Comparison of ENCODE assay signal across 8 cellular contexts in the genomic region with DNA sequence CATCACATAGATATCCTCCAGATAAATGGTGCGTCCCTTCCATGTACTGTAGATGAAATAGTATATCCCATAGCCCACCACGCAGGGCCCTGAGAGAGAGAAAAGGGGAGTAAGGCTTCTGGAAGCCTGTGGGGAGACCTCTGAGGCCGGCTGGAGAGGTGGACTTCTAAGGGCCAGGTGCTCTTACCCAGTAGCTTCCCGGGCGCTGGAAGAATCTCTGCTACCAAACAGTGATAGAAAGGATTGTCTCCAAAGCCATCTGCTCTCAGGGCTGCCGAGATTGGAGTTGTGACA. TPM values are rescaled to one million over a fixed set of nuclear protein-coding genes. Genes with fewer than 3 reads are reported as not detected.
A peak's percentile ranks its signal among the peaks of the same experiment; 100 is the strongest.
DNase-seq lines count a peak whose midpoint lies in the region; ATAC-seq, FAIRE-seq and TF ChIP-seq lines count a peak whose summit lies in the region.

No MANE protein-coding gene starts in this region.

- peaks cover 3% of the 10 kb centered on the region for H3K4me1 ChIP-seq in GM12878 (ENCODE audit: control insufficient read depth, insufficient read depth, low read length)
- peaks cover 13 to 58% (median 44%) of the 10 kb centered on the region in 4 donors for H3K4me1 ChIP-seq in liver (ENCODE audit: control insufficient read depth in 4 of 4, insufficient read depth in 4 of 4, low read length in 3 of 4)
- H3K4me1 ChIP-seq in thyroid gland: peaks cover 5 to 12% of the 10 kb centered on the region in 2 donors

- intact Hi-C loops in activated CD4-positive, alpha-beta T cell treated with anti-CD3 and anti-CD28 coated beads, Interleukin-2, amount 10 ng/mL, durations not matched to agents 24 days and 14 days (cut with micrococcal nuclease): loop anchor here (1.0 kb wide), 1 partner anchor 61 kb away; a partner anchor contains a TSS
- intact Hi-C loops in GM12878 (cut with micrococcal nuclease; ENCODE audit: unreplicated experiment): no loop called here
- intact Hi-C loops in thyroid gland (cut with DNase I): no loop called here

- H3K9ac ChIP-seq in GM12878 (ENCODE audit: control insufficient read depth, insufficient read depth, low read length) (peak overlapping the region; percentile 95), liver (ENCODE audit: low read depth in 1 of 2, low read length in 2 of 2) (peak overlapping the region; percentile 85 to 92)

- CTCF ChIA-PET in GM12878 (lab: Yijun Ruan, JAX): interaction anchor here (0.6 to 2.6 kb wide), 6 partner anchors 13 to 271 kb away, joined by 3 to 38 read pairs (median 4); a partner anchor contains a TSS

- peak overlapping the region; percentile 100 for H3K4me3 ChIP-seq in GM12878
- H3K4me3 ChIP-seq in liver (ENCODE audit: low read depth in 1 of 3, low read length in 3 of 3): peak overlapping the region; percentile 88 to 93 (median 92)
- peak overlapping the region; percentile 68 to 91 (median 79) for H3K4me3 ChIP-seq in thyroid gland (replicated peaks in 1 of 3)

- peaks cover 1% of the 10 kb centered on the region for H3K27me3 Mint-ChIP-seq in activated CD4-positive, alpha-beta T cell treated with anti-CD3 and anti-CD28 coated beads, Interleukin-2, amount 10 ng/mL, durations not matched to agents 24 days and 14 days

- H3K36me3 Mint-ChIP-seq in activated CD4-positive, alpha-beta T cell treated with anti-CD3 and anti-CD28 coated beads, Interleukin-2, amount 10 ng/mL, durations not matched to agents 24 days and 14 days (ENCODE audit: low read depth): peaks cover 5% of the 10 kb centered on the region

- TF ChIP-seq POLR2A in GM12878 (IDR thresholded peaks at IDR 0.05; ENCODE audit: low read depth, low read length) (no peak), thyroid gland (IDR thresholded peaks at IDR 0.05) (no peak)

- TF ChIP-seq CTCF in GM12878 (IDR thresholded peaks at IDR 0.05 in 2 of 3, conservative IDR thresholded peaks at IDR 0.05 in 1 of 3; ENCODE audit: control insufficient read depth in 2 of 3, extremely low read depth in 1 of 3, insufficient read depth in 1 of 3, low read depth in 3 of 3, low read length in 3 of 3) (no peak), liver (IDR thresholded peaks at IDR 0.05; ENCODE audit: low read depth, low read length, missing input control) (no peak), thyroid gland (IDR thresholded peaks at IDR 0.05) (no peak)

- no peaks in the 10 kb centered on the region for H4K20me1 ChIP-seq in GM12878 (ENCODE audit: control insufficient read depth, insufficient read depth)

- H3K27me3 ChIP-seq in GM12878 (replicated peaks in 1 of 2; ENCODE audit: control insufficient read depth in 2 of 2, insufficient read depth in 2 of 2, low read length in 1 of 2) (no peaks in the 10 kb centered on the region), liver (ENCODE audit: control insufficient read depth in 4 of 4, insufficient read depth in 4 of 4, low read length in 3 of 4) (no peaks in the 10 kb centered on the region), thyroid gland (no peaks in the 10 kb centered on the region)

- H3K9me3 ChIP-seq in GM12878 (replicated peaks; ENCODE audit: control insufficient read depth, insufficient read depth, low read length) (no peaks in the 10 kb centered on the region), liver (ENCODE audit: control insufficient read depth in 4 of 4, low read length in 3 of 4) (no peaks in the 10 kb centered on the region), thyroid gland (no peaks in the 10 kb centered on the region)

- DNase-seq in activated CD4-positive, alpha-beta T cell treated with anti-CD3 and anti-CD28 coated beads, Interleukin-2, amount 10 ng/mL, durations not matched to agents 24 days and 14 days: no peak
- DNase-seq in activated CD4-positive, alpha-beta T cell treated with anti-CD3 and anti-CD28 coated beads, Interleukin-2, amount 50 U/mL, for 1 hour: no peak
- DNase-seq in GM12878 (ENCODE audit: low read depth, low spot score) (no peak), thyroid gland (no peak), NCI-H2107 (lab: John Stamatoyannopoulos, UW) (no peak)

- H3K9me3 Mint-ChIP-seq in activated CD4-positive, alpha-beta T cell treated with anti-CD3 and anti-CD28 coated beads, Interleukin-2, amount 10 ng/mL, durations not matched to agents 24 days and 14 days: no peaks in the 10 kb centered on the region

- H3K4me2 ChIP-seq in GM12878 (ENCODE audit: control insufficient read depth, insufficient read depth): peak overlapping the region; percentile 81

- FAIRE-seq in GM12878 (lab: Jason Lieb, UNC): no peak

- H3K4me3 Mint-ChIP-seq in activated CD4-positive, alpha-beta T cell treated with anti-CD3 and anti-CD28 coated beads, Interleukin-2, amount 10 ng/mL, durations not matched to agents 24 days and 14 days: peak overlapping the region; percentile 91

- H3K79me2 ChIP-seq in GM12878 (ENCODE audit: control insufficient read depth, insufficient read depth, low read length): peaks cover 2% of the 10 kb centered on the region

- no peak overlapping the region for H3K27ac Mint-ChIP-seq in activated CD4-positive, alpha-beta T cell treated with anti-CD3 and anti-CD28 coated beads, Interleukin-2, amount 10 ng/mL, durations not matched to agents 24 days and 14 days

- TF ChIP-seq EP300 in GM12878 (IDR thresholded peaks at IDR 0.05; ENCODE audit: borderline replicate concordance in 1 of 2, control insufficient read depth in 1 of 2, low read depth in 2 of 2, low read length in 2 of 2): no peak

- in situ Hi-C loops in GM12878 (cut with MboI): no loop called here

- TF ChIP-seq RAD21 in GM12878 (IDR thresholded peaks at IDR 0.05; ENCODE audit: insufficient read depth, low read depth, low read length) (no peak), liver (IDR thresholded peaks at IDR 0.05) (no peak)

- H3K36me3 ChIP-seq in GM12878 (ENCODE audit: control insufficient read depth in 2 of 2, insufficient read depth in 2 of 2, low read length in 1 of 2) (no peaks in the 10 kb centered on the region), liver (ENCODE audit: control insufficient read depth in 4 of 4, insufficient read depth in 3 of 4, low read depth in 1 of 4, low read length in 3 of 4) (peaks cover 0 to 1% (median 0%) of the 10 kb centered on the region in 4 donors), thyroid gland (no peaks in the 10 kb centered on the region)

- SMC1A ChIA-PET in GM12878 (lab: Charles Lee; ENCODE audit: uncharacterized antibody, unreplicated experiment): interaction anchor here (1.7 to 2.3 kb wide), 2 partner anchors 12 to 62 kb away, joined by 5 to 19 read pairs; a partner anchor contains a TSS

- peaks cover 10% of the 10 kb centered on the region for H3K4me1 Mint-ChIP-seq in activated CD4-positive, alpha-beta T cell treated with anti-CD3 and anti-CD28 coated beads, Interleukin-2, amount 10 ng/mL, durations not matched to agents 24 days and 14 days

- no peak for ATAC-seq in GM12878
- no peak for ATAC-seq in GM21526 (IDR thresholded peaks at IDR 0.05; ENCODE audit: low FRiP score, unreplicated experiment)
- no peak for ATAC-seq in HG02870 (IDR thresholded peaks at IDR 0.05; ENCODE audit: unreplicated experiment)

- no TSS peak for BruUV-seq in GM12878 (replicated peaks; lab: Mats Ljungman, UMichigan)

- RAD21 ChIA-PET in GM12878 (lab: Charles Lee; ENCODE audit: unreplicated experiment): interaction anchor here (0.9 to 3.0 kb wide), 4 partner anchors 12 to 61 kb away, joined by 4 to 21 read pairs (median 14); a partner anchor contains a TSS

- H3K27ac ChIP-seq in GM12878 (ENCODE audit: control insufficient read depth, insufficient read depth) (peak overlapping the region; percentile 69; the same call in 1 of the 2 replicates), liver (ENCODE audit: low read depth in 1 of 2, low read length in 2 of 2) (peak overlapping the region; percentile 85 to 99), thyroid gland (peak overlapping the region; percentile 95 to 97 (median 95))

- 1% methylated on average over 6 of the region's 6 CpGs for WGBS in GM12878 (ENCODE audit: insufficient coverage, insufficient replicate concordance, low lambda C conversion rate, missing lambda C conversion rate)
- 11% methylated on average over 6 of the region's 6 CpGs for WGBS in liver
- 25 to 28% methylated on average over 6 of the region's 6 CpGs for WGBS in thyroid gland, 2 donors

- POLR2A ChIA-PET in GM12878 (lab: Charles Lee): interaction anchor here (0.6 to 2.7 kb wide), 8 partner anchors 8 to 290 kb away, joined by 3 to 33 read pairs (median 8); a partner anchor contains a TSS

- H2AFZ ChIP-seq in GM12878 (ENCODE audit: control insufficient read depth, low read depth, low read length): peak overlapping the region; percentile 77; the same call in 1 of the 2 replicates

RNA-seq across cellular contexts. Expression of a gene that starts 0.7 kb away (rescaled TPM):
- 16.5 and 17.7 TPM in 2 replicates for total RNA-seq in activated CD4-positive, alpha-beta T cell treated with anti-CD3 and anti-CD28 coated beads, Interleukin-2, amount 10 ng/mL, durations not matched to agents 24 days and 14 days
- total RNA-seq in GM12878 (2013; cell fraction: nucleolus; rRNA removed): 14.1 and 16.1 TPM in 2 replicates
- total RNA-seq in GM12878 (2014; rRNA removed) (21.6 and 24.3 TPM in 2 replicates), GM12878 (2014; rRNA removed; fragmentation: Illumina TruSeq; extraction: Trizol) (26.8 and 33.3 TPM in 2 replicates), GM12878 (2021) (38.5 and 38.8 TPM in 2 replicates), liver (10 to 100 TPM; 25.9 to 53.8 TPM), thyroid gland (10 to 100 TPM; 59.5 to 74.2 (median 61.9) TPM)
- 35.6 TPM for polyA plus RNA-seq in GM12878 (2011; ENCODE audit: low read depth)
- polyA plus RNA-seq in GM12878 (2011; rRNA removed) (19.7 and 22.7 TPM in 2 replicates), GM12878 (2014; fragmentation: Illumina TruSeq; extraction: Trizol) (31.6 and 41.8 TPM in 2 replicates), GM12878 (2014; fragmentation: Nextera tagmentation; extraction: Ambion mirVana) (10 to 100 TPM; 14.6 to 31.5 TPM), GM12878 (2014; rRNA removed) (38.9 and 44.0 TPM in 2 replicates), GM12878 (2016; fragmentation: Nextera tagmentation; extraction: Ambion mirVana) (10 to 100 TPM; 21.4 to 23.8 TPM), liver (100 to 1,000 TPM; 158 to 181 TPM)
- 21.9 and 26.1 TPM in 2 replicates for polyA plus RNA-seq in GM12878 (2011; cell fraction: cytosol; rRNA removed)
- polyA plus RNA-seq in GM12878 (2011; cell fraction: nucleus; rRNA removed): 40.5 and 61.2 TPM in 2 replicates
- polyA plus RNA-seq in GM12878 (2012): 60.9 and 72.5 TPM in 2 replicates
- polyA minus RNA-seq in GM12878 (2011; rRNA and poly(A)+ RNA removed): 5.1 and 6.8 TPM in 2 replicates
- 3.8 and 4.9 TPM in 2 replicates for polyA minus RNA-seq in GM12878 (2011; cell fraction: cytosol; rRNA and poly(A)+ RNA removed)
- polyA minus RNA-seq in GM12878 (2011; cell fraction: nucleus; rRNA and poly(A)+ RNA removed): 5.0 and 7.6 TPM in 2 replicates

RNA-seq across cellular contexts. Expression of a gene that starts 3.0 kb away (rescaled TPM):
- not detected in 2 replicates for total RNA-seq in activated CD4-positive, alpha-beta T cell treated with anti-CD3 and anti-CD28 coated beads, Interleukin-2, amount 10 ng/mL, durations not matched to agents 24 days and 14 days
- not detected in 2 replicates for total RNA-seq in GM12878 (2013; cell fraction: nucleolus; rRNA removed)
- not detected in 2 replicates for total RNA-seq in GM12878 (2014; rRNA removed)
- not detected in 2 replicates for total RNA-seq in GM12878 (2014; rRNA removed; fragmentation: Illumina TruSeq; extraction: Trizol)
- not detected in 2 replicates for total RNA-seq in GM12878 (2021)
- polyA plus RNA-seq in GM12878 (2011; ENCODE audit: low read depth): not detected
- polyA plus RNA-seq in GM12878 (2011; rRNA removed): not detected in 2 replicates
- polyA plus RNA-seq in GM12878 (2011; cell fraction: cytosol; rRNA removed): 0.08 TPM in 1 of 2 replicates, not detected in the other
- 0.13 TPM in 1 of 2 replicates, not detected in the other for polyA plus RNA-seq in GM12878 (2011; cell fraction: nucleus; rRNA removed)
- 0.55 TPM in 1 of 2 replicates, not detected in the other for polyA plus RNA-seq in GM12878 (2012)
- not detected in 2 replicates for polyA plus RNA-seq in GM12878 (2014; fragmentation: Illumina TruSeq; extraction: Trizol)
- not detected for polyA plus RNA-seq in GM12878 (2014; fragmentation: Nextera tagmentation; extraction: Ambion mirVana)
- polyA plus RNA-seq in GM12878 (2014; rRNA removed): 0.25 TPM in 1 of 2 replicates, not detected in the other
- polyA plus RNA-seq in GM12878 (2016; fragmentation: Nextera tagmentation; extraction: Ambion mirVana): not detected
- not detected in 2 replicates for polyA minus RNA-seq in GM12878 (2011; rRNA and poly(A)+ RNA removed)
- polyA minus RNA-seq in GM12878 (2011; cell fraction: cytosol; rRNA and poly(A)+ RNA removed): not detected in 2 replicates
- not detected in 2 replicates for polyA minus RNA-seq in GM12878 (2011; cell fraction: nucleus; rRNA and poly(A)+ RNA removed)
- 10 to 100 TPM in 1 of 2 donors, 1 to 10 TPM in 1; 3.5 to 15.3 TPM for total RNA-seq in liver
- 10 to 100 TPM; 29.0 to 61.6 TPM for polyA plus RNA-seq in liver
- total RNA-seq in thyroid gland: under 1 TPM in 1 of 4 donors, not detected in 3; 0.83 TPM

RNA-seq across cellular contexts. Expression of a gene that starts 12.2 kb away (rescaled TPM):
- total RNA-seq in activated CD4-positive, alpha-beta T cell treated with anti-CD3 and anti-CD28 coated beads, Interleukin-2, amount 10 ng/mL, durations not matched to agents 24 days and 14 days: 62.6 and 64.4 TPM in 2 replicates
- total RNA-seq in GM12878 (2013; cell fraction: nucleolus; rRNA removed): 24.2 and 24.3 TPM in 2 replicates
- total RNA-seq in GM12878 (2014; rRNA removed) (24.5 and 31.6 TPM in 2 replicates), GM12878 (2014; rRNA removed; fragmentation: Illumina TruSeq; extraction: Trizol) (17.7 and 20.2 TPM in 2 replicates), GM12878 (2021) (26.3 and 29.6 TPM in 2 replicates), liver (10 to 100 TPM; 12.4 to 18.3 TPM), thyroid gland (10 to 100 TPM; 27.6 to 37.5 (median 28.6) TPM)
- polyA plus RNA-seq in GM12878 (2011; ENCODE audit: low read depth): 6.6 TPM
- polyA plus RNA-seq in GM12878 (2011; rRNA removed) (13.5 and 23.8 TPM in 2 replicates), GM12878 (2014; fragmentation: Illumina TruSeq; extraction: Trizol) (22.2 and 33.3 TPM in 2 replicates), GM12878 (2014; fragmentation: Nextera tagmentation; extraction: Ambion mirVana) (1 to 10 TPM; 1.6 to 4.6 TPM), GM12878 (2014; rRNA removed) (26.7 and 31.9 TPM in 2 replicates), GM12878 (2016; fragmentation: Nextera tagmentation; extraction: Ambion mirVana) (1 to 10 TPM; 6.7 to 8.6 TPM), liver (10 to 100 TPM in 1 of 2 donors, 1 to 10 TPM in 1; 6.8 to 17.2 TPM)
- polyA plus RNA-seq in GM12878 (2011; cell fraction: cytosol; rRNA removed): 36.1 and 37.3 TPM in 2 replicates
- polyA plus RNA-seq in GM12878 (2011; cell fraction: nucleus; rRNA removed): 52.8 and 57.9 TPM in 2 replicates
- polyA plus RNA-seq in GM12878 (2012): 17.6 and 18.6 TPM in 2 replicates
- 16.8 and 39.7 TPM in 2 replicates for polyA minus RNA-seq in GM12878 (2011; rRNA and poly(A)+ RNA removed)
- 12.6 and 16.0 TPM in 2 replicates for polyA minus RNA-seq in GM12878 (2011; cell fraction: cytosol; rRNA and poly(A)+ RNA removed)
- 6.4 and 16.8 TPM in 2 replicates for polyA minus RNA-seq in GM12878 (2011; cell fraction: nucleus; rRNA and poly(A)+ RNA removed)

RNA-seq across cellular contexts. Expression of a gene that starts 23.8 kb away (rescaled TPM):
- total RNA-seq in activated CD4-positive, alpha-beta T cell treated with anti-CD3 and anti-CD28 coated beads, Interleukin-2, amount 10 ng/mL, durations not matched to agents 24 days and 14 days: 0.14 and 0.37 TPM in 2 replicates
- total RNA-seq in GM12878 (2013; cell fraction: nucleolus; rRNA removed): 0.10 TPM in 1 of 2 replicates, not detected in the other
- not detected in 2 replicates for total RNA-seq in GM12878 (2014; rRNA removed)
- total RNA-seq in GM12878 (2014; rRNA removed; fragmentation: Illumina TruSeq; extraction: Trizol): not detected in 2 replicates
- total RNA-seq in GM12878 (2021): 0.23 and 0.32 TPM in 2 replicates
- polyA plus RNA-seq in GM12878 (2011; ENCODE audit: low read depth): 0.38 TPM
- polyA plus RNA-seq in GM12878 (2011; rRNA removed): not detected in 2 replicates
- not detected in 2 replicates for polyA plus RNA-seq in GM12878 (2011; cell fraction: cytosol; rRNA removed)
- not detected in 2 replicates for polyA plus RNA-seq in GM12878 (2011; cell fraction: nucleus; rRNA removed)
- 0.60 and 0.94 TPM in 2 replicates for polyA plus RNA-seq in GM12878 (2012)
- 0.15 TPM in 1 of 2 replicates, not detected in the other for polyA plus RNA-seq in GM12878 (2014; fragmentation: Illumina TruSeq; extraction: Trizol)
- polyA plus RNA-seq in GM12878 (2014; fragmentation: Nextera tagmentation; extraction: Ambion mirVana): under 1 TPM; 0.03 to 0.04 TPM
- polyA plus RNA-seq in GM12878 (2014; rRNA removed): 0.09 and 0.49 TPM in 2 replicates
- under 1 TPM; 0.28 to 0.29 TPM for polyA plus RNA-seq in GM12878 (2016; fragmentation: Nextera tagmentation; extraction: Ambion mirVana)
- not detected in 2 replicates for polyA minus RNA-seq in GM12878 (2011; rRNA and poly(A)+ RNA removed)
- polyA minus RNA-seq in GM12878 (2011; cell fraction: cytosol; rRNA and poly(A)+ RNA removed): not detected in 2 replicates
- not detected in 2 replicates for polyA minus RNA-seq in GM12878 (2011; cell fraction: nucleus; rRNA and poly(A)+ RNA removed)
- 1 to 10 TPM in 1 of 2 donors, under 1 TPM in 1; 0.33 to 8.3 TPM for total RNA-seq in liver
- 1 to 10 TPM in 1 of 2 donors, under 1 TPM in 1; 0.53 to 3.4 TPM for polyA plus RNA-seq in liver
- total RNA-seq in thyroid gland: 1 to 10 TPM in 2 of 4 donors, under 1 TPM in 2; 0.40 to 1.7 (median 0.90) TPM

RNA-seq across cellular contexts. Expression of a gene that starts 37.0 kb away (rescaled TPM):
- total RNA-seq in activated CD4-positive, alpha-beta T cell treated with anti-CD3 and anti-CD28 coated beads, Interleukin-2, amount 10 ng/mL, durations not matched to agents 24 days and 14 days: 0.43 TPM in 1 of 2 replicates, not detected in the other
- 0.49 and 0.79 TPM in 2 replicates for total RNA-seq in GM12878 (2013; cell fraction: nucleolus; rRNA removed)
- total RNA-seq in GM12878 (2014; rRNA removed): 0.27 TPM in 1 of 2 replicates, not detected in the other
- not detected in 2 replicates for total RNA-seq in GM12878 (2014; rRNA removed; fragmentation: Illumina TruSeq; extraction: Trizol)
- 0.19 and 0.28 TPM in 2 replicates for total RNA-seq in GM12878 (2021)
- polyA plus RNA-seq in GM12878 (2011; ENCODE audit: low read depth): not detected
- polyA plus RNA-seq in GM12878 (2011; rRNA removed): 0.10 TPM in 1 of 2 replicates, not detected in the other
- not detected in 2 replicates for polyA plus RNA-seq in GM12878 (2011; cell fraction: cytosol; rRNA removed)
- polyA plus RNA-seq in GM12878 (2011; cell fraction: nucleus; rRNA removed): 0.73 and 1.5 TPM in 2 replicates
- polyA plus RNA-seq in GM12878 (2012): 0.76 and 1.1 TPM in 2 replicates
- 0.07 TPM in 1 of 2 replicates, not detected in the other for polyA plus RNA-seq in GM12878 (2014; fragmentation: Illumina TruSeq; extraction: Trizol)
- polyA plus RNA-seq in GM12878 (2014; fragmentation: Nextera tagmentation; extraction: Ambion mirVana): under 1 TPM; 0.06 to 0.09 TPM
- 0.22 and 0.62 TPM in 2 replicates for polyA plus RNA-seq in GM12878 (2014; rRNA removed)
- polyA plus RNA-seq in GM12878 (2016; fragmentation: Nextera tagmentation; extraction: Ambion mirVana): under 1 TPM; 0.25 to 0.53 TPM
- polyA minus RNA-seq in GM12878 (2011; rRNA and poly(A)+ RNA removed): not detected in 2 replicates
- not detected in 2 replicates for polyA minus RNA-seq in GM12878 (2011; cell fraction: cytosol; rRNA and poly(A)+ RNA removed)
- polyA minus RNA-seq in GM12878 (2011; cell fraction: nucleus; rRNA and poly(A)+ RNA removed): 0.36 and 0.77 TPM in 2 replicates
- under 1 TPM in 1 of 2 donors, not detected in 1; 0.17 TPM for total RNA-seq in liver
- polyA plus RNA-seq in liver: under 1 TPM; 0.06 to 0.33 TPM
- 1 to 10 TPM in 1 of 4 donors, under 1 TPM in 1, not detected in 2; 0.67 to 3.1 TPM for total RNA-seq in thyroid gland
